In the genomic region with DNA sequence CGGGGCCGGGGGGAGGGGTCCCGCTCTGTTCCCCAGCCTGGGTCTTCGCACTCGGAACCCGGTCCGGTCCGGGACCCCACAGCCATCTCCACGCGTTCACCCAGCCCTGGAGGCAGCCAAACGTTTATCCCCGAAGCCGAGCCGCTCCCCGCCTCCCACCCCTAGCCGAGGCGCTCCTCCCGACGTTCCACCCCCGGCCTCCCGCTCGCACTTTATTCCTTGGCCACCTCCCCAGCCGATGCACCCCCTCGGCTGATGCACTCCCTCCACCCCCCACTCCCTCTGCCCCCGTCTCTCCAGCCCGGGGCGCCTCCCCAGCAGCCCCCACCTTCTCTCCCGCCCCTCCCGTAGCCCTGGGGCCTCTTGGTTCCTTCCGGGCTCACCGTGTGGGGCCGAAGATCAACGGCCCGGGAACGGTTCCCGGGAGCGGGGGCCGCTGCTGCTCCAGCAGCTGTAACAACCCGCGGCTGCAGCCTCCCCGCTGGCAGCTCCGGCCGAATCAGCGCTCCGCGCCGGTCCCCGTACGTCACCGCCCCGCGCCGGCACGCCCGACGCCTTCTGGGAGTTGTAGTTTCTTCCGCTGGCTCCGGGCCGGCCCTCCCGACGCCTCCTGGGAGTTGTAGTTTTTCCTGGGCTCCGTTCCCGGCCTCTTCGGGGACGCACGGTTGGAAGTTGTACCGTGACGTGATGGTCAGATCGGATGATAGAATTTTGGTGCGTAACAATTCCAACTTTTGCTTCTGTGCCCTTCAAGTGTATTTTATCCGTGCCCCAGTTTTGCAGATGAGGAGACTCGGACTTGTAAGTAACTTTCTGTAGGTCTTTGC, we compare ENCODE assay signal across 1 cellular context.
A peak's percentile ranks its signal among the peaks of the same experiment; 100 is the strongest.
TF ChIP-seq lines count a peak whose summit lies in the region.

A gene with protein sequence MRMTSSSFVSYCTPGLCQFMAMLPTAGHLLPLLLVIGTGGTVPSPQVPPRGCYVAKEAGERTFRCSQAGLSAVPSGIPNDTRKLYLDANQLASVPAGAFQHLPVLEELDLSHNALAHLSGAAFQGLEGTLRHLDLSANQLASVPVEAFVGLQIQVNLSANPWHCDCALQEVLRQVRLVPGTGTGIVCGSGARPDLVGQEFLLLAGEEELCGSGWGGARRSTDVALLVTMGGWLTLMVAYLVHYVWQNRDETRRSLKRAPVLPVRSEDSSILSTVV (plus strand): TSS at position 632 of the 827 bp plus-strand sequence. CDS start 13,792 bp downstream, outside the sequence.
A gene with protein sequence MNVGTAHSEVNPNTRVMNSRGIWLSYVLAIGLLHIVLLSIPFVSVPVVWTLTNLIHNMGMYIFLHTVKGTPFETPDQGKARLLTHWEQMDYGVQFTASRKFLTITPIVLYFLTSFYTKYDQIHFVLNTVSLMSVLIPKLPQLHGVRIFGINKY (minus strand): TSS at position 501 of the 827 bp plus-strand sequence. CDS start 3,398 bp downstream, outside the sequence.

TF ChIP-seq in K562, 482 proteins besides CTCF, POLR2A, EP300 and RAD21 (continued from another document and continues in another):
- TF ChIP-seq, protein P1, sequence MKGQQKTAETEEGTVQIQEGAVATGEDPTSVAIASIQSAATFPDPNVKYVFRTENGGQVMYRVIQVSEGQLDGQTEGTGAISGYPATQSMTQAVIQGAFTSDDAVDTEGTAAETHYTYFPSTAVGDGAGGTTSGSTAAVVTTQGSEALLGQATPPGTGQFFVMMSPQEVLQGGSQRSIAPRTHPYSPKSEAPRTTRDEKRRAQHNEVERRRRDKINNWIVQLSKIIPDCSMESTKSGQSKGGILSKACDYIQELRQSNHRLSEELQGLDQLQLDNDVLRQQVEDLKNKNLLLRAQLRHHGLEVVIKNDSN (CRISPR knock-in tag; IDR thresholded peaks at IDR 0.05), result no peak
- no peak for TF ChIP-seq ZNF384 (IDR thresholded peaks at IDR 0.05; ENCODE audit: low read depth, low read length)
- TF ChIP-seq ZNF507 (tag; conservative IDR thresholded peaks at IDR 0.05), result no peak
- peak; percentile 75; the same call in 1 of the 2 replicates for TF ChIP-seq DIDO1 (tag; IDR thresholded peaks at IDR 0.05; ENCODE audit: low read depth)
- TF ChIP-seq SREBF1 (IDR thresholded peaks at IDR 0.05; ENCODE audit: borderline replicate concordance, low read depth, low read length), result peak; percentile 90; the same call in 1 of the 2 replicates
- peak; percentile 100 for TF ChIP-seq CREM (IDR thresholded peaks at IDR 0.05; ENCODE audit: low read depth)
- no peak for TF ChIP-seq GTF2F1 (IDR thresholded peaks at IDR 0.05; ENCODE audit: low read depth, low read length)
- TF ChIP-seq FUS (optimal IDR thresholded peaks at IDR 0.05; ENCODE audit: low read depth, low read length), result no peak
- TF ChIP-seq CBX5 (IDR thresholded peaks at IDR 0.05; ENCODE audit: borderline replicate concordance, low read depth), result no peak
- TF ChIP-seq, protein P2, sequence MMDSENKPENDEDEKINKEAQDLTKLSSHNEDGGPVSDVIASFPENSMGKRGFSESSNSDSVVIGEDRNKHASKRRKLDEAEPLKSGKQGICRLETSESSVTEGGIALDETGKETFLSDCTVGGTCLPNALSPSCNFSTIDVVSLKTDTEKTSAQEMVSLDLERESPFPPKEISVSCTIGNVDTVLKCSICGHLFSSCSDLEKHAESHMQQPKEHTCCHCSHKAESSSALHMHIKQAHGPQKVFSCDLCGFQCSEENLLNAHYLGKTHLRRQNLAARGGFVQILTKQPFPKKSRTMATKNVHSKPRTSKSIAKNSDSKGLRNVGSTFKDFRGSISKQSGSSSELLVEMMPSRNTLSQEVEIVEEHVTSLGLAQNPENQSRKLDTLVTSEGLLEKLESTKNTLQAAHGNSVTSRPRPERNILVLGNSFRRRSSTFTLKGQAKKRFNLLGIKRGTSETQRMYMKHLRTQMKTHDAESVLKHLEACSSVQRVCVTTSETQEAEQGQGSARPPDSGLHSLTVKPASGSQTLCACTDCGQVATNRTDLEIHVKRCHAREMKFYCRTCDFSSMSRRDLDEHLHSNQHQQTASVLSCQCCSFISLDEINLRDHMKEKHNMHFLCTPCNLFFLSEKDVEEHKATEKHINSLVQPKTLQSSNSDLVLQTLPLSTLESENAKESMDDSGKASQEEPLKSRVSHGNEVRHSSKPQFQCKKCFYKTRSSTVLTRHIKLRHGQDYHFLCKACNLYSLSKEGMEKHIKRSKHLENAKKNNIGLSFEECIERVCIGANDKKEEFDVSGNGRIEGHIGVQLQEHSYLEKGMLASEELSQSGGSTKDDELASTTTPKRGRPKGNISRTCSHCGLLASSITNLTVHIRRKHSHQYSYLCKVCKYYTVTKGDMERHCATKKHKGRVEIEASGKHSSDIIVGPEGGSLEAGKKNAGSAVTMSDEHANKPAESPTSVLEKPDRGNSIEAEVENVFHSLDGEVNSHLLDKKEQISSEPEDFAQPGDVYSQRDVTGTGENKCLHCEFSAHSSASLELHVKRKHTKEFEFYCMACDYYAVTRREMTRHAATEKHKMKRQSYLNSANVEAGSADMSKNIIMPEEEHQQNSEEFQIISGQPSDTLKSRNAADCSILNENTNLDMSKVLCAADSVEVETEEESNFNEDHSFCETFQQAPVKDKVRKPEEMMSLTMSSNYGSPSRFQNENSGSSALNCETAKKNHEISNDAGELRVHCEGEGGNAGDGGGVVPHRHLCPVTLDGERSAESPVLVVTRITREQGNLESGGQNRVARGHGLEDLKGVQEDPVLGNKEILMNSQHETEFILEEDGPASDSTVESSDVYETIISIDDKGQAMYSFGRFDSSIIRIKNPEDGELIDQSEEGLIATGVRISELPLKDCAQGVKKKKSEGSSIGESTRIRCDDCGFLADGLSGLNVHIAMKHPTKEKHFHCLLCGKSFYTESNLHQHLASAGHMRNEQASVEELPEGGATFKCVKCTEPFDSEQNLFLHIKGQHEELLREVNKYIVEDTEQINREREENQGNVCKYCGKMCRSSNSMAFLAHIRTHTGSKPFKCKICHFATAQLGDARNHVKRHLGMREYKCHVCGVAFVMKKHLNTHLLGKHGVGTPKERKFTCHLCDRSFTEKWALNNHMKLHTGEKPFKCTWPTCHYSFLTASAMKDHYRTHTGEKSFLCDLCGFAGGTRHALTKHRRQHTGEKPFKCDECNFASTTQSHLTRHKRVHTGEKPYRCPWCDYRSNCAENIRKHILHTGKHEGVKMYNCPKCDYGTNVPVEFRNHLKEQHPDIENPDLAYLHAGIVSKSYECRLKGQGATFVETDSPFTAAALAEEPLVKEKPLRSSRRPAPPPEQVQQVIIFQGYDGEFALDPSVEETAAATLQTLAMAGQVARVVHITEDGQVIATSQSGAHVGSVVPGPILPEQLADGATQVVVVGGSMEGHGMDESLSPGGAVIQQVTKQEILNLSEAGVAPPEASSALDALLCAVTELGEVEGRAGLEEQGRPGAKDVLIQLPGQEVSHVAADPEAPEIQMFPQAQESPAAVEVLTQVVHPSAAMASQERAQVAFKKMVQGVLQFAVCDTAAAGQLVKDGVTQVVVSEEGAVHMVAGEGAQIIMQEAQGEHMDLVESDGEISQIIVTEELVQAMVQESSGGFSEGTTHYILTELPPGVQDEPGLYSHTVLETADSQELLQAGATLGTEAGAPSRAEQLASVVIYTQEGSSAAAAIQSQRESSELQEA (IDR thresholded peaks at IDR 0.05; ENCODE audit: low read depth), result no peak
- no peak for TF ChIP-seq ZKSCAN1 (IDR thresholded peaks at IDR 0.05; ENCODE audit: low read depth, low read length)
- TF ChIP-seq, protein P3, sequence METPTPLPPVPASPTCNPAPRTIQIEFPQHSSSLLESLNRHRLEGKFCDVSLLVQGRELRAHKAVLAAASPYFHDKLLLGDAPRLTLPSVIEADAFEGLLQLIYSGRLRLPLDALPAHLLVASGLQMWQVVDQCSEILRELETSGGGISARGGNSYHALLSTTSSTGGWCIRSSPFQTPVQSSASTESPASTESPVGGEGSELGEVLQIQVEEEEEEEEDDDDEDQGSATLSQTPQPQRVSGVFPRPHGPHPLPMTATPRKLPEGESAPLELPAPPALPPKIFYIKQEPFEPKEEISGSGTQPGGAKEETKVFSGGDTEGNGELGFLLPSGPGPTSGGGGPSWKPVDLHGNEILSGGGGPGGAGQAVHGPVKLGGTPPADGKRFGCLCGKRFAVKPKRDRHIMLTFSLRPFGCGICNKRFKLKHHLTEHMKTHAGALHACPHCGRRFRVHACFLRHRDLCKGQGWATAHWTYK (CRISPR knock-in tag; IDR thresholded peaks at IDR 0.05), result no peak
- TF ChIP-seq POLR2G (IDR thresholded peaks at IDR 0.05; ENCODE audit: low read depth, low read length), result peak; percentile 85
- TF ChIP-seq NFATC3 (IDR thresholded peaks at IDR 0.05), result no peak
- no peak for TF ChIP-seq TCF7 (IDR thresholded peaks at IDR 0.05; ENCODE audit: borderline replicate concordance)
- TF ChIP-seq, protein P4, sequence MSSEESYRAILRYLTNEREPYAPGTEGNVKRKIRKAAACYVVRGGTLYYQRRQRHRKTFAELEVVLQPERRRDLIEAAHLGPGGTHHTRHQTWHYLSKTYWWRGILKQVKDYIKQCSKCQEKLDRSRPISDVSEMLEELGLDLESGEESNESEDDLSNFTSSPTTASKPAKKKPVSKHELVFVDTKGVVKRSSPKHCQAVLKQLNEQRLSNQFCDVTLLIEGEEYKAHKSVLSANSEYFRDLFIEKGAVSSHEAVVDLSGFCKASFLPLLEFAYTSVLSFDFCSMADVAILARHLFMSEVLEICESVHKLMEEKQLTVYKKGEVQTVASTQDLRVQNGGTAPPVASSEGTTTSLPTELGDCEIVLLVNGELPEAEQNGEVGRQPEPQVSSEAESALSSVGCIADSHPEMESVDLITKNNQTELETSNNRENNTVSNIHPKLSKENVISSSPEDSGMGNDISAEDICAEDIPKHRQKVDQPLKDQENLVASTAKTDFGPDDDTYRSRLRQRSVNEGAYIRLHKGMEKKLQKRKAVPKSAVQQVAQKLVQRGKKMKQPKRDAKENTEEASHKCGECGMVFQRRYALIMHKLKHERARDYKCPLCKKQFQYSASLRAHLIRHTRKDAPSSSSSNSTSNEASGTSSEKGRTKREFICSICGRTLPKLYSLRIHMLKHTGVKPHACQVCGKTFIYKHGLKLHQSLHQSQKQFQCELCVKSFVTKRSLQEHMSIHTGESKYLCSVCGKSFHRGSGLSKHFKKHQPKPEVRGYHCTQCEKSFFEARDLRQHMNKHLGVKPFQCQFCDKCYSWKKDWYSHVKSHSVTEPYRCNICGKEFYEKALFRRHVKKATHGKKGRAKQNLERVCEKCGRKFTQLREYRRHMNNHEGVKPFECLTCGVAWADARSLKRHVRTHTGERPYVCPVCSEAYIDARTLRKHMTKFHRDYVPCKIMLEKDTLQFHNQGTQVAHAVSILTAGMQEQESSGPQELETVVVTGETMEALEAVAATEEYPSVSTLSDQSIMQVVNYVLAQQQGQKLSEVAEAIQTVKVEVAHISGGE (CRISPR knock-in tag; IDR thresholded peaks at IDR 0.05), result peak in 1 of 3 experiments; percentile 87; a peak in 2 of 6 replicates
- no peak for TF ChIP-seq HMG20A (CRISPR knock-in tag; conservative IDR thresholded peaks at IDR 0.05)
- TF ChIP-seq MCM3 (IDR thresholded peaks at IDR 0.05), result no peak
- TF ChIP-seq ETS2 (tag; IDR thresholded peaks at IDR 0.05; ENCODE audit: borderline replicate concordance, poor library complexity, severe bottlenecking), result no peak
- TF ChIP-seq MTA3 (IDR thresholded peaks at IDR 0.05; ENCODE audit: borderline replicate concordance), result peak; percentile 42; the same call in 1 of the 2 replicates
- TF ChIP-seq CHCHD3 (CRISPR knock-in tag; IDR thresholded peaks at IDR 0.05), result no peak
- no peak for TF ChIP-seq ZNF551 (CRISPR knock-in tag; IDR thresholded peaks at IDR 0.05)
- TF ChIP-seq, protein P5, sequence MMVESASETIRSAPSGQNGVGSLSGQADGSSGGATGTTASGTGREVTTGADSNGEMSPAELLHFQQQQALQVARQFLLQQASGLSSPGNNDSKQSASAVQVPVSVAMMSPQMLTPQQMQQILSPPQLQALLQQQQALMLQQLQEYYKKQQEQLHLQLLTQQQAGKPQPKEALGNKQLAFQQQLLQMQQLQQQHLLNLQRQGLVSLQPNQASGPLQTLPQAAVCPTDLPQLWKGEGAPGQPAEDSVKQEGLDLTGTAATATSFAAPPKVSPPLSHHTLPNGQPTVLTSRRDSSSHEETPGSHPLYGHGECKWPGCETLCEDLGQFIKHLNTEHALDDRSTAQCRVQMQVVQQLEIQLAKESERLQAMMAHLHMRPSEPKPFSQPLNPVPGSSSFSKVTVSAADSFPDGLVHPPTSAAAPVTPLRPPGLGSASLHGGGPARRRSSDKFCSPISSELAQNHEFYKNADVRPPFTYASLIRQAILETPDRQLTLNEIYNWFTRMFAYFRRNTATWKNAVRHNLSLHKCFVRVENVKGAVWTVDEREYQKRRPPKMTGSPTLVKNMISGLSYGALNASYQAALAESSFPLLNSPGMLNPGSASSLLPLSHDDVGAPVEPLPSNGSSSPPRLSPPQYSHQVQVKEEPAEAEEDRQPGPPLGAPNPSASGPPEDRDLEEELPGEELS (CRISPR knock-in tag; IDR thresholded peaks at IDR 0.05; ENCODE audit: borderline replicate concordance), result no peak
- TF ChIP-seq OTX1 (CRISPR knock-in tag; IDR thresholded peaks at IDR 0.05), result no peak
- TF ChIP-seq, protein P6, sequence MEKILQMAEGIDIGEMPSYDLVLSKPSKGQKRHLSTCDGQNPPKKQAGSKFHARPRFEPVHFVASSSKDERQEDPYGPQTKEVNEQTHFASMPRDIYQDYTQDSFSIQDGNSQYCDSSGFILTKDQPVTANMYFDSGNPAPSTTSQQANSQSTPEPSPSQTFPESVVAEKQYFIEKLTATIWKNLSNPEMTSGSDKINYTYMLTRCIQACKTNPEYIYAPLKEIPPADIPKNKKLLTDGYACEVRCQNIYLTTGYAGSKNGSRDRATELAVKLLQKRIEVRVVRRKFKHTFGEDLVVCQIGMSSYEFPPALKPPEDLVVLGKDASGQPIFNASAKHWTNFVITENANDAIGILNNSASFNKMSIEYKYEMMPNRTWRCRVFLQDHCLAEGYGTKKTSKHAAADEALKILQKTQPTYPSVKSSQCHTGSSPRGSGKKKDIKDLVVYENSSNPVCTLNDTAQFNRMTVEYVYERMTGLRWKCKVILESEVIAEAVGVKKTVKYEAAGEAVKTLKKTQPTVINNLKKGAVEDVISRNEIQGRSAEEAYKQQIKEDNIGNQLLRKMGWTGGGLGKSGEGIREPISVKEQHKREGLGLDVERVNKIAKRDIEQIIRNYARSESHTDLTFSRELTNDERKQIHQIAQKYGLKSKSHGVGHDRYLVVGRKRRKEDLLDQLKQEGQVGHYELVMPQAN (IDR thresholded peaks at IDR 0.05; ENCODE audit: borderline replicate concordance), result no peak; the same call in 1 of the 2 replicates
- peak; percentile 93 for TF ChIP-seq CXXC5 (CRISPR knock-in tag; IDR thresholded peaks at IDR 0.05)
- TF ChIP-seq, protein P7, sequence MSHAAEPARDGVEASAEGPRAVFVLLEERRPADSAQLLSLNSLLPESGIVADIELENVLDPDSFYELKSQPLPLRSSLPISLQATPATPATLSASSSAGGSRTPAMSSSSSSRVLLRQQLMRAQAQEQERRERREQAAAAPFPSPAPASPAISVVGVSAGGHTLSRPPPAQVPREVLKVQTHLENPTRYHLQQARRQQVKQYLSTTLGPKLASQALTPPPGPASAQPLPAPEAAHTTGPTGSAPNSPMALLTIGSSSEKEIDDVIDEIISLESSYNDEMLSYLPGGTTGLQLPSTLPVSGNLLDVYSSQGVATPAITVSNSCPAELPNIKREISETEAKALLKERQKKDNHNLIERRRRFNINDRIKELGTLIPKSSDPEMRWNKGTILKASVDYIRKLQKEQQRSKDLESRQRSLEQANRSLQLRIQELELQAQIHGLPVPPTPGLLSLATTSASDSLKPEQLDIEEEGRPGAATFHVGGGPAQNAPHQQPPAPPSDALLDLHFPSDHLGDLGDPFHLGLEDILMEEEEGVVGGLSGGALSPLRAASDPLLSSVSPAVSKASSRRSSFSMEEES (CRISPR knock-in tag; IDR thresholded peaks at IDR 0.05), result no peak
